Comparison of ENCODE assay signal across 11 cellular contexts in genomic region chr3:41224120-41224806, GRCh38. TPM values are rescaled to one million over a fixed set of nuclear protein-coding genes. Genes with fewer than 3 reads are reported as not detected.
DNase-seq lines count a peak whose midpoint lies in the region; ATAC-seq and TF ChIP-seq lines count a peak whose summit lies in the region.
"Had no signal": no experiment of that assay in that cellular context is flagged by ENCODE, and none has a peak within 500 bp of the region (broad histone marks: within the 10 kb centered on the region; RNA-seq: fewer than 3 reads in every experiment).

No MANE protein-coding gene starts in this region.

- no peak for TF ChIP-seq CTCF in astrocyte of the cerebellum (IDR thresholded peaks at IDR 0.05; ENCODE audit: low read depth, low read length, missing control alignments)
- no peak for TF ChIP-seq CTCF in cardiac muscle cell (IDR thresholded peaks at IDR 0.05; ENCODE audit: low read depth, low read length)
- TF ChIP-seq CTCF in CD4-positive, alpha-beta T cell (IDR thresholded peaks at IDR 0.05): no peak

- H3K27ac ChIP-seq in cardiac muscle cell: peak overlapping the region; percentile 42
- H3K27ac ChIP-seq in skeletal muscle tissue (ENCODE audit: low read depth, low read length): peak overlapping the region; percentile 15
- no peak overlapping the region for H3K27ac ChIP-seq in CD4-positive, alpha-beta T cell (ENCODE audit: low read depth, low read length)

- H3K4me1 Mint-ChIP-seq in CD4-positive, alpha-beta T cell (ENCODE audit: low read depth): peaks cover 75% of the 10 kb centered on the region

- no peaks in the 10 kb centered on the region for H3K9me3 ChIP-seq in cardiac muscle cell (ENCODE audit: low read depth)
- no peaks in the 10 kb centered on the region for H3K9me3 ChIP-seq in skeletal muscle tissue (ENCODE audit: control insufficient read depth in 3 of 3, low read length in 3 of 3)
- H3K9me3 ChIP-seq in CD4-positive, alpha-beta T cell (ENCODE audit: control insufficient read depth, low read length): no peaks in the 10 kb centered on the region
- H3K9me3 ChIP-seq: tibial nerve had no signal

- peaks cover 43% of the 10 kb centered on the region for H3K36me3 ChIP-seq in cardiac muscle cell
- H3K36me3 ChIP-seq in skeletal muscle tissue (ENCODE audit: control insufficient read depth in 3 of 3, insufficient read depth in 3 of 3, low read length in 3 of 3): peaks cover 16 to 43% (median 19%) of the 10 kb centered on the region in 3 donors

- in situ Hi-C loops in astrocyte of the cerebellum (cut with HindIII; ENCODE audit: low sequenced_read_pairs): no loop called here

- no peak for ATAC-seq in GM21786 (IDR thresholded peaks at IDR 0.05; ENCODE audit: unreplicated experiment)
- no peak for ATAC-seq in CD4-positive, alpha-beta T cell (ENCODE audit: poor library complexity)
- no peak for ATAC-seq in GM18517 (IDR thresholded peaks at IDR 0.05; ENCODE audit: unreplicated experiment)

- CTCF ChIA-PET in CD4-positive, alpha-beta T cell (lab: Charles Lee): interaction anchor here (1.1 kb wide), 1 partner anchor 10 kb away, joined by 4 read pairs; no protein-coding TSS in a partner anchor

- no peak overlapping the region for H3K4me3 ChIP-seq in astrocyte of the cerebellum (ENCODE audit: low read depth, low read length)
- no peak overlapping the region for H3K4me3 ChIP-seq in cardiac muscle cell
- no peak overlapping the region for H3K4me3 ChIP-seq in skeletal muscle tissue (ENCODE audit: low read length in 3 of 3)
- H3K4me3 ChIP-seq: tibial nerve had no signal

- H3K27me3 Mint-ChIP-seq in CD4-positive, alpha-beta T cell: no peaks in the 10 kb centered on the region

- intact Hi-C loops in CD4-positive, alpha-beta T cell (cut with DNase I, micrococcal nuclease): no loop called here

- DNase-seq in HS-27A (ENCODE audit: low read depth) (peak; percentile 40), astrocyte of the cerebellum (ENCODE audit: low read depth) (peak; percentile 64), cardiac muscle cell (ENCODE audit: low read depth in 1 of 2, low spot score in 1 of 2) (peak in 1 of 2 donors; percentile 89)
- DNase-seq in stimulated activated CD4-positive, alpha-beta T cell treated with anti-CD3 and anti-CD28 coated beads, Interleukin-4, amount 100 ng/mL, for 4 hours: no peak
- no peak for DNase-seq in CD4-positive, alpha-beta T cell
- DNase-seq: activated T-cell treated with anti-CD3 and anti-CD28 coated beads for 4 hours, NCI-H69 had no signal

- H3K9me3 Mint-ChIP-seq in CD4-positive, alpha-beta T cell: no peaks in the 10 kb centered on the region

- no peak overlapping the region for H3K27ac Mint-ChIP-seq in CD4-positive, alpha-beta T cell

- H3K4me3 Mint-ChIP-seq in CD4-positive, alpha-beta T cell: no peak overlapping the region

- H3K27me3 ChIP-seq in cardiac muscle cell (no peaks in the 10 kb centered on the region), skeletal muscle tissue (ENCODE audit: control insufficient read depth in 3 of 3, insufficient read depth in 3 of 3, low read length in 3 of 3) (no peaks in the 10 kb centered on the region)
- no peaks in the 10 kb centered on the region for H3K27me3 ChIP-seq in CD4-positive, alpha-beta T cell (ENCODE audit: control insufficient read depth, insufficient read depth, low read length)
- H3K27me3 ChIP-seq: tibial nerve had no signal

- POLR2A ChIA-PET in CD4-positive, alpha-beta T cell (lab: Charles Lee): interaction anchor here (0.9 to 2.6 kb wide), 3 partner anchors 17 to 25 kb away, joined by 3 to 16 read pairs (median 4); partner anchors contain the start of gene CTNNB1

- H3K4me1 ChIP-seq in cardiac muscle cell (ENCODE audit: low read depth) (peaks cover 23% of the 10 kb centered on the region), skeletal muscle tissue (ENCODE audit: control insufficient read depth in 3 of 3, insufficient read depth in 3 of 3, low read length in 3 of 3) (peaks cover 22 to 30% (median 24%) of the 10 kb centered on the region in 3 donors)

- no peak overlapping the region for H3K9ac ChIP-seq in skeletal muscle tissue (ENCODE audit: low read depth in 1 of 3, low read length in 3 of 3)

- peaks cover 71% of the 10 kb centered on the region for H3K36me3 Mint-ChIP-seq in CD4-positive, alpha-beta T cell (ENCODE audit: low read depth)

RNA-seq across cellular contexts. Expression of gene CTNNB1, which starts 25.0 kb away (rescaled TPM):
- total RNA-seq in cardiac muscle cell (554 and 574 TPM in 2 replicates), skeletal muscle tissue (1,044 TPM)
- 213 and 298 TPM in 2 replicates for polyA plus RNA-seq in cardiac muscle cell
- total RNA-seq in CD4-positive, alpha-beta T cell: 100 to 1,000 TPM; 226 to 228 TPM

Comparison
In these comparisons a context has a peak if more than half of its experiments do, and no peak if none do; other contexts are left out.
1. DNase-seq: peak in HS-27A (single experiment) and astrocyte of the cerebellum (single experiment); none in stimulated activated CD4-positive, alpha-beta T cell treated with anti-CD3 and anti-CD28 coated beads, Interleukin-4, amount 100 ng/mL, for 4 hours (0 of 2) and CD4-positive, alpha-beta T cell (0 of 10).